20 cellular contexts compared by ENCODE assay signal in genomic region chr1:7329868-7330615, GRCh38.
"Had no signal": no experiment of that assay in that cellular context is flagged by ENCODE, and none has a peak within 500 bp of the region (broad histone marks: within the 10 kb centered on the region; RNA-seq: fewer than 3 reads in every experiment).

No MANE protein-coding gene starts in this region.

- H3K4me3 ChIP-seq: adrenal gland, MG63 had no signal

- H3K36me3 ChIP-seq: adrenal gland, MG63 had no signal

- H3K4me1 ChIP-seq: adrenal gland had no signal

- H3K9me3 ChIP-seq: adrenal gland, MG63 had no signal

- ATAC-seq: activated T-cell treated with anti-CD3 and anti-CD28 coated beads, Interleukin-2, amount 50 U/mL, for 72 hours; PC-3; T-helper 17 cell; WTC11 had no signal

- DNase-seq: activated CD4-positive, alpha-beta memory T cell treated with anti-CD3 and anti-CD28 coated beads, Interleukin-2, amount 10 ng/mL, durations not matched to agents 7 days and 5 days; activated CD4-positive, alpha-beta T cell treated with anti-CD3 and anti-CD28 coated beads for 1 hour; activated CD4-positive, alpha-beta T cell treated with anti-CD3 and anti-CD28 coated beads, Interleukin-2, amount 50 U/mL, for 1 hour; activated naive CD4-positive, alpha-beta T cell treated with anti-CD3 and anti-CD28 coated beads, Interleukin-2, amount 50 U/mL, for 16 hours; activated naive CD8-positive, alpha-beta T cell treated with anti-CD3 and anti-CD28 coated beads, Interleukin-2, amount 10 ng/mL, durations not matched to agents 7 days and 5 days; activated T-cell treated with anti-CD3 and anti-CD28 coated beads, Interleukin-2, amount 50 U/mL, for 72 hours; anterior cingulate cortex; MG63; NCI-H1105; NCI-H1436; NCI-H1694 treated with DMSO at 0.1 percent for 48 hours; NCI-H2029 treated with DMSO at 0.1 percent for 48 hours; NCI-H510A treated with DMSO at 0.1 percent for 48 hours; NCI-H69; PC-3; SHP77; T-helper 17 cell; T-helper 9 cell had no signal

- H3K27ac ChIP-seq: adrenal gland had no signal

- H3K27me3 ChIP-seq: MG63 had no signal
